In genomic region chr17:82392967-82393366, GRCh38 we compare ENCODE assay signal across 18 cellular contexts. TPM values are rescaled to one million over a fixed set of nuclear protein-coding genes. Genes with fewer than 3 reads are reported as not detected.
DNase-seq lines count a peak whose midpoint lies in the region; ATAC-seq lines count a peak whose summit lies in the region.
"Had no signal": no experiment of that assay in that cellular context is flagged by ENCODE, and none has a peak within 500 bp of the region (broad histone marks: within the 10 kb centered on the region; RNA-seq: fewer than 3 reads in every experiment).

No MANE protein-coding gene starts in this region.

- H3K36me3 Mint-ChIP-seq in stimulated activated naive CD8-positive, alpha-beta T cell treated with anti-CD3 and anti-CD28 coated beads, Interleukin-15, Interleukin-2, amounts not matched to agents 100 ng/mL and 50 ng/mL, for 24 hours (ENCODE audit: low read depth) = peaks cover 10% of the 10 kb centered on the region
- H3K36me3 Mint-ChIP-seq in activated T-cell treated with anti-CD3 and anti-CD28 coated beads, Interleukin-2, amount 50 U/mL, for 24 hours (ENCODE audit: low read depth) = peaks cover 34% of the 10 kb centered on the region

- no peaks in the 10 kb centered on the region for H3K4me1 ChIP-seq in aorta (ENCODE audit: control insufficient read depth in 1 of 2, insufficient read depth in 2 of 2, low read length in 2 of 2)
- H3K4me1 ChIP-seq: HAP-1 had no signal

- ATAC-seq in Right ventricle myocardium inferior (no peak), left cardiac atrium (no peak), aorta (ENCODE audit: low FRiP score) (no peak)
- ATAC-seq in stimulated activated naive CD8-positive, alpha-beta T cell treated with anti-CD3 and anti-CD28 coated beads, Interleukin-15, Interleukin-2, amounts not matched to agents 100 U/mL and 50 U/mL, for 24 hours = no peak
- ATAC-seq: A549 had no signal

- no peaks in the 10 kb centered on the region for H3K9me3 ChIP-seq in aorta (ENCODE audit: control insufficient read depth, low read length)
- H3K9me3 ChIP-seq: A549, Caco-2, HAP-1 had no signal

- H3K4me3 Mint-ChIP-seq in stimulated activated naive CD8-positive, alpha-beta T cell treated with anti-CD3 and anti-CD28 coated beads, Interleukin-15, Interleukin-2, amounts not matched to agents 100 ng/mL and 50 ng/mL, for 24 hours = no peak overlapping the region
- H3K4me3 Mint-ChIP-seq in activated T-cell treated with anti-CD3 and anti-CD28 coated beads, Interleukin-2, amount 50 U/mL, for 24 hours = no peak overlapping the region
- H3K4me3 Mint-ChIP-seq: CD4-positive, CD25-positive, alpha-beta regulatory T cell had no signal

- H3K4me1 Mint-ChIP-seq in stimulated activated naive CD8-positive, alpha-beta T cell treated with anti-CD3 and anti-CD28 coated beads, Interleukin-15, Interleukin-2, amounts not matched to agents 100 ng/mL and 50 ng/mL, for 24 hours (ENCODE audit: low read depth) = no peaks in the 10 kb centered on the region
- peaks cover 2% of the 10 kb centered on the region for H3K4me1 Mint-ChIP-seq in activated T-cell treated with anti-CD3 and anti-CD28 coated beads, Interleukin-2, amount 50 U/mL, for 24 hours (ENCODE audit: low read depth)

- H3K4me3 ChIP-seq in aorta (ENCODE audit: low read length in 2 of 2) = no peak overlapping the region
- H3K4me3 ChIP-seq: A549, GM23248, HAP-1 had no signal

- peak overlapping the region; percentile 31 for H3K27ac Mint-ChIP-seq in stimulated activated naive CD8-positive, alpha-beta T cell treated with anti-CD3 and anti-CD28 coated beads, Interleukin-15, Interleukin-2, amounts not matched to agents 100 ng/mL and 50 ng/mL, for 24 hours
- no peak overlapping the region for H3K27ac Mint-ChIP-seq in activated T-cell treated with anti-CD3 and anti-CD28 coated beads, Interleukin-2, amount 50 U/mL, for 24 hours

- no peaks in the 10 kb centered on the region for H3K9me3 Mint-ChIP-seq in stimulated activated naive CD8-positive, alpha-beta T cell treated with anti-CD3 and anti-CD28 coated beads, Interleukin-15, Interleukin-2, amounts not matched to agents 100 ng/mL and 50 ng/mL, for 24 hours
- H3K9me3 Mint-ChIP-seq in activated T-cell treated with anti-CD3 and anti-CD28 coated beads, Interleukin-2, amount 50 U/mL, for 24 hours = no peaks in the 10 kb centered on the region
- H3K9me3 Mint-ChIP-seq: CD4-positive, CD25-positive, alpha-beta regulatory T cell had no signal

- no peaks in the 10 kb centered on the region for H3K27me3 ChIP-seq in aorta (ENCODE audit: control insufficient read depth in 1 of 2, insufficient read depth in 2 of 2, low read length in 1 of 2)

- intact Hi-C loops in Right ventricle myocardium inferior (cut with DNase I) = no loop called here
- intact Hi-C loops in left cardiac atrium (cut with DNase I) = no loop called here
- intact Hi-C loops in aorta (cut with DNase I) = no loop called here

- 92 to 93% methylated on average over 15 of the region's 15 CpGs for WGBS in aorta, 2 donors

- H3K36me3 ChIP-seq in aorta (ENCODE audit: control insufficient read depth in 1 of 2, insufficient read depth in 2 of 2, low read length in 1 of 2) = no peaks in the 10 kb centered on the region
- H3K36me3 ChIP-seq: HAP-1 had no signal

- H3K27me3 Mint-ChIP-seq in stimulated activated naive CD8-positive, alpha-beta T cell treated with anti-CD3 and anti-CD28 coated beads, Interleukin-15, Interleukin-2, amounts not matched to agents 100 ng/mL and 50 ng/mL, for 24 hours = no peaks in the 10 kb centered on the region
- no peaks in the 10 kb centered on the region for H3K27me3 Mint-ChIP-seq in activated T-cell treated with anti-CD3 and anti-CD28 coated beads, Interleukin-2, amount 50 U/mL, for 24 hours
- H3K27me3 Mint-ChIP-seq: CD4-positive, CD25-positive, alpha-beta regulatory T cell had no signal

- H3K27ac ChIP-seq in aorta (ENCODE audit: low read depth in 1 of 2, low read length in 2 of 2) = no peak overlapping the region
- H3K27ac ChIP-seq: 22Rv1, A549, GM23248 had no signal

- DNase-seq in Right ventricle myocardium inferior (ENCODE audit: missing footprints) (peak; percentile 9), left cardiac atrium (no peak), left kidney (ENCODE audit: low read depth, low spot score) (peak; percentile 53), aorta (no peak)
- DNase-seq in stimulated activated naive CD8-positive, alpha-beta T cell treated with anti-CD3 and anti-CD28 coated beads, Interleukin-15, Interleukin-2, amounts not matched to agents 100 U/mL and 50 U/mL, for 24 hours = no peak
- DNase-seq in activated T-cell treated with anti-CD3 and anti-CD28 coated beads, Interleukin-2, amount 50 U/mL, for 24 hours = no peak
- no peak for DNase-seq in activated CD4-positive, alpha-beta T cell treated with anti-CD3 and anti-CD28 coated beads for 48 hours
- DNase-seq: AML-193; C1 segment of cervical spinal cord; Caco-2; CD4-positive, CD25-positive, alpha-beta regulatory T cell; GM23248 had no signal

RNA-seq across cellular contexts. Expression of gene UTS2R, which starts 21.4 kb away (rescaled TPM):
- 0.76 TPM for total RNA-seq in Right ventricle myocardium inferior
- total RNA-seq in left cardiac atrium = 1 to 10 TPM in 1 of 2 donors, under 1 TPM in 1; 0.32 to 1.4 TPM
- not detected for total RNA-seq in aorta
- not detected for polyA plus RNA-seq in aorta
- total RNA-seq: CD4-positive, CD25-positive, alpha-beta regulatory T cell; GM23248; H4; HT-29 had no signal
- polyA plus RNA-seq: A549; CD4-positive, CD25-positive, alpha-beta regulatory T cell; GM23248 had no signal

RNA-seq across cellular contexts. Expression of gene HEXD, which starts 25.2 kb away (rescaled TPM):
- total RNA-seq in Right ventricle myocardium inferior (14.4 TPM), left cardiac atrium (10 to 100 TPM; 14.3 to 16.3 TPM), aorta (10 to 100 TPM; 14.8 to 34.7 TPM)
- 100 to 1,000 TPM in 1 of 2 donors, 10 to 100 TPM in 1; 15.7 to 133 TPM for polyA plus RNA-seq in aorta

RNA-seq across cellular contexts. Expression of gene OGFOD3, which starts 25.4 kb away (rescaled TPM):
- total RNA-seq in Right ventricle myocardium inferior = 23.5 TPM
- total RNA-seq in left cardiac atrium = 10 to 100 TPM; 27.2 to 32.0 TPM
- 10 to 100 TPM; 17.5 to 22.2 TPM for total RNA-seq in aorta
- 10 to 100 TPM; 12.0 to 25.9 TPM for polyA plus RNA-seq in aorta

RNA-seq across cellular contexts. Expression of gene TEX19, which starts 33.9 kb away (rescaled TPM):
- total RNA-seq in Right ventricle myocardium inferior (not detected), left cardiac atrium (not detected), aorta (not detected)
- polyA plus RNA-seq in aorta = not detected
- total RNA-seq: CD4-positive, CD25-positive, alpha-beta regulatory T cell; GM23248 had no signal
- polyA plus RNA-seq: CD4-positive, CD25-positive, alpha-beta regulatory T cell; GM23248 had no signal

RNA-seq across cellular contexts. Expression of gene CYBC1, which starts 57.6 kb away (rescaled TPM):
- total RNA-seq in Right ventricle myocardium inferior (29.4 TPM), left cardiac atrium (10 to 100 TPM; 42.1 to 43.6 TPM), aorta (100 to 1,000 TPM in 1 of 2 donors, 10 to 100 TPM in 1; 59.9 to 131 TPM)
- 10 to 100 TPM; 26.5 to 65.7 TPM for polyA plus RNA-seq in aorta

Comparison
In these comparisons a context has a peak if more than half of its experiments do, and no peak if none do; other contexts are left out.
1. DNase-seq: peak in Right ventricle myocardium inferior (single experiment) and left kidney (single experiment); none in left cardiac atrium (single experiment), stimulated activated naive CD8-positive, alpha-beta T cell treated with anti-CD3 and anti-CD28 coated beads, Interleukin-15, Interleukin-2, amounts not matched to agents 100 U/mL and 50 U/mL, for 24 hours (single experiment), activated T-cell treated with anti-CD3 and anti-CD28 coated beads, Interleukin-2, amount 50 U/mL, for 24 hours (single experiment), aorta (0 of 2) and activated CD4-positive, alpha-beta T cell treated with anti-CD3 and anti-CD28 coated beads for 48 hours (single experiment).